8 cellular contexts compared by ENCODE assay signal in the genomic region with DNA sequence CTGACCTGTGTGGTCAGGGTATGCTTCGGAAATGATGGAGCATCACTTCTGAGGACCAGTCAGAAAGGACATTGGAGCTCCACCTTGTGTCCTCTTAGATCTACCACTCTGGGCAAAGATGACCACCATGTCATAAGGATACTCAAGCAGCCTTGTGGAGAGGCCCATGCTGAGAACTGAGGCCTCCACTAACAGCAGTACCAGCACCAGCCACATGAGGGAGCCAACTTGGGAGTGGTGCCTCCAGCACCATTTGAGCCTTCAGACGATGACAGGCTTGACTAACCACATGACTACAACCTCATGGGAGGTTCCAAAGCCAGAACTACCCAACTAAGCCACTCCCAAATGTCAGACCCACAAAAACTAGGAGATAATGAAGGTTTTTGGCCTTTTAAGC.
A peak's percentile ranks its signal among the peaks of the same experiment; 100 is the strongest.
DNase-seq lines count a peak whose midpoint lies in the region; ATAC-seq and TF ChIP-seq lines count a peak whose summit lies in the region.

No MANE protein-coding gene starts in this region.

- H3K27ac ChIP-seq in heart left ventricle = no peak overlapping the region
- H3K27ac ChIP-seq in right atrium auricular region = no peak overlapping the region
- no peak overlapping the region for H3K27ac ChIP-seq in upper lobe of left lung

- peak in 7 of 12 donors; percentile 16 to 30 (median 24) for TF ChIP-seq CTCF in heart left ventricle (IDR thresholded peaks at IDR 0.05)
- TF ChIP-seq CTCF in right atrium auricular region (IDR thresholded peaks at IDR 0.05) = peak in 1 of 2 donors; percentile 21
- TF ChIP-seq CTCF in upper lobe of left lung (IDR thresholded peaks at IDR 0.05) = peak in 3 of 6 experiments; percentile 13 to 30 (median 24)

- H3K4me3 ChIP-seq in heart left ventricle (no peak overlapping the region), right atrium auricular region (no peak overlapping the region), upper lobe of left lung (no peak overlapping the region)

- TF ChIP-seq POLR2A in heart left ventricle (IDR thresholded peaks at IDR 0.05) (no peak), upper lobe of left lung (IDR thresholded peaks at IDR 0.05) (no peak)

- no peak for DNase-seq in heart left ventricle
- no peak for DNase-seq in right atrium auricular region (ENCODE audit: low spot score)
- peak; percentile 56 for DNase-seq in M059J (ENCODE audit: low read depth)
- DNase-seq in activated CD4-positive, CD25-positive, alpha-beta regulatory T cell treated with anti-CD3 and anti-CD28 coated beads, Interleukin-2, amount 50 U/mL, for 72 hours = peak; percentile 56
- DNase-seq in germinal center (ENCODE audit: low spot score) = peak; percentile 69
- peak; percentile 16 to 46 for DNase-seq in stimulated activated CD8-positive, alpha-beta memory T cell treated with anti-CD3 and anti-CD28 coated beads, Interleukin-7, amount 100 ng/mL, for 48 hours (ENCODE audit: extremely low read depth in 1 of 2, low read depth in 1 of 2)
- DNase-seq in inferior parietal cortex (ENCODE audit: extremely low spot score) = no peak
- DNase-seq in upper lobe of left lung = no peak

- no peak for TF ChIP-seq EP300 in upper lobe of left lung (IDR thresholded peaks at IDR 0.05)

- H3K36me3 ChIP-seq in heart left ventricle = no peaks in the 10 kb centered on the region
- H3K36me3 ChIP-seq in right atrium auricular region = no peaks in the 10 kb centered on the region
- H3K36me3 ChIP-seq in upper lobe of left lung = no peaks in the 10 kb centered on the region

- H3K9me3 ChIP-seq in heart left ventricle (peaks cover 0 to 7% (median 0%) of the 10 kb centered on the region in 12 donors), right atrium auricular region (no peaks in the 10 kb centered on the region), upper lobe of left lung (peaks cover 0 to 5% (median 0%) of the 10 kb centered on the region in 4 donors)

- peaks cover 0 to 11% (median 0%) of the 10 kb centered on the region in 9 donors for H3K27me3 ChIP-seq in heart left ventricle
- no peaks in the 10 kb centered on the region for H3K27me3 ChIP-seq in right atrium auricular region
- H3K27me3 ChIP-seq in upper lobe of left lung = no peaks in the 10 kb centered on the region

- ATAC-seq in heart left ventricle (no peak), upper lobe of left lung (ENCODE audit: low FRiP score in 2 of 2) (no peak)

- intact Hi-C loops in heart left ventricle (cut with DNase I) = no loop called here

- no peaks in the 10 kb centered on the region for H3K4me1 ChIP-seq in heart left ventricle
- no peaks in the 10 kb centered on the region for H3K4me1 ChIP-seq in right atrium auricular region
- no peaks in the 10 kb centered on the region for H3K4me1 ChIP-seq in upper lobe of left lung

- 52 to 71% (median 60%) methylated on average over 2 of the region's 2 CpGs for WGBS in heart left ventricle, 4 donors
- WGBS in upper lobe of left lung, 2 donors = 57 to 63% methylated on average over 2 of the region's 2 CpGs

Comparison
In these comparisons a context has a peak if more than half of its experiments do, and no peak if none do; other contexts are left out.
1. DNase-seq: peak in M059J (single experiment), activated CD4-positive, CD25-positive, alpha-beta regulatory T cell treated with anti-CD3 and anti-CD28 coated beads, Interleukin-2, amount 50 U/mL, for 72 hours (single experiment), germinal center (single experiment) and stimulated activated CD8-positive, alpha-beta memory T cell treated with anti-CD3 and anti-CD28 coated beads, Interleukin-7, amount 100 ng/mL, for 48 hours (2 of 2); none in heart left ventricle (0 of 5), right atrium auricular region (single experiment), inferior parietal cortex (single experiment) and upper lobe of left lung (0 of 2).